9 cellular contexts compared by ENCODE assay signal in the genomic region with DNA sequence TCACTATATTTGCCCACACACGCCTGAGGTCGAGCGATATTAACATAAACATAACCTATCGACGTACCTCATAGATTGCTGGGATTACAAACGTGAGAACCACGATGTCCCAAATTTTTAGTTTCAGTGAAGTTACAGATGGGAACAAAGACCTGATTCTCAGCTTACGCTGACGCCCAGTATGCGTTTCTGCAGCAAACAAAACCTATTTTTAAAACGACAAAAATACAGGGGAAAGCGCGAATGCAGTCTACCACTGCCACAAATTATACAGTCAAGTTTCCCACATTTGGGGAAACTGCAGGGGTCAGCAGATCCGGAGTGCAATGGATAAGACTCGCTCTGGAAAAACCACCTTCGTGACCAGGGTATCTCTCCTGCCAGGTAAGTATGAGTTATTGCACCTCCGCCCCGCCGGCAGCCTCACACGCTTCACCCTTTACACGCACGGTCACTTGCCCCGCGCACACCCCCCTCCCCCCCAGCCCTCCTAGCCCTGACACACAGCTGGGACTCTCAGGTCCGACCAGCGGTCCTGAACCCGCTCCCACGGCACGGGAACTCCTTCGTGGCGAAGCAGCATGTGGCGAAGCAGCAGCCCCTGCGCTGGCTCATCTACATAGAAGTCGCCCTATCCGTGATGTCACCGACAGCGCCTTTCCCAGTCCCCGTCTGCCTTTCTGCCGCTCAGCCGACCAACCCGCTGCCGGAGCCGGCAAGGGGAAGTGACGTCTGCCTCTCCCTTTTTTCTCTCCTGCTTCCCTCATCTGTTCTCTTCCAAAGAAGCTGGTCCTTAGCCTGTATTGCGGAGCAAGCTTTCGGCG. TPM values are rescaled to one million over a fixed set of nuclear protein-coding genes. Genes with fewer than 3 reads are reported as not detected.
A peak's percentile ranks its signal among the peaks of the same experiment; 100 is the strongest.
DNase-seq lines count a peak whose midpoint lies in the region; ATAC-seq and TF ChIP-seq lines count a peak whose summit lies in the region.
"Not testable (repeated sequence)": the region's sequence is repeated elsewhere in the genome, so short reads cannot be mapped to it uniquely, and the experiment has no call there.
"Had no signal": no experiment of that assay in that cellular context is flagged by ENCODE, and none has a peak within 500 bp of the region (broad histone marks: within the 10 kb centered on the region; RNA-seq: fewer than 3 reads in every experiment).

No MANE protein-coding gene starts in this region.

- peaks cover 9 to 19% (median 14%) of the 10 kb centered on the region in 3 donors for H3K4me1 Mint-ChIP-seq in IgD-negative memory B cell

- not testable (repeated sequence) for H3K9me3 Mint-ChIP-seq in IgD-negative memory B cell

- H3K36me3 Mint-ChIP-seq in IgD-negative memory B cell, result not testable (repeated sequence)

- H3K4me3 Mint-ChIP-seq in IgD-negative memory B cell, result peak overlapping the region; percentile 77 to 92 (median 90)

- H3K27me3 Mint-ChIP-seq in IgD-negative memory B cell, result not testable (repeated sequence)

- in situ Hi-C loops in Caki2 (cut with HindIII; ENCODE audit: low pct_unique_long_range_greater_than_20kb, low sequenced_read_pairs), result not testable (repeated sequence)

- peak; percentile 87 for ATAC-seq in GM21447 (IDR thresholded peaks at IDR 0.05; ENCODE audit: unreplicated experiment)

- peak overlapping the region; percentile 91 to 100 (median 98) for H3K27ac Mint-ChIP-seq in IgD-negative memory B cell

- DNase-seq in Caki2 (ENCODE audit: low read depth), result peak; percentile 96
- DNase-seq in OCI-M1 (lab: John Stamatoyannopoulos, UW), result peak; percentile 99
- DNase-seq in activated T-cell treated with anti-CD3 and anti-CD28 coated beads for 48 hours (ENCODE audit: low read depth), result peak; percentile 70
- DNase-seq in epithelial cell of esophagus (ENCODE audit: low read depth), result peak; percentile 94
- peak; percentile 80 for DNase-seq in middle frontal gyrus (ENCODE audit: extremely low spot score, low spot score)
- peak; percentile 48 to 51 for DNase-seq in stimulated activated CD8-positive, alpha-beta memory T cell treated with anti-CD3 and anti-CD28 coated beads, Interleukin-15, amount 100 ng/mL, for 4 hours (ENCODE audit: low read depth in 2 of 2)

- H3K4me3 ChIP-seq in epithelial cell of esophagus (ENCODE audit: low read length), result peak overlapping the region; percentile 44

- not testable (repeated sequence) for TF ChIP-seq CTCF in epithelial cell of esophagus (IDR thresholded peaks at IDR 0.05; ENCODE audit: insufficient read depth, low read depth, low read length, missing control alignments)

RNA-seq across cellular contexts. Expression of a gene that starts 30.5 kb away (rescaled TPM):
- total RNA-seq in Caki2 (2014; rRNA removed; shearing (Covaris generic); ENCODE audit: low replicate concordance), result not detected in 2 replicates
- polyA plus RNA-seq in IgD-negative memory B cell, result not detected
- total RNA-seq: T-helper 1 cell treated with Interleukin-12 subunit alpha and Interleukin-12 subunit beta and Interleukin-4 antibody, amounts not matched to agents 30 ng/mL and 1 ng/mL, for 36 hours had no signal

RNA-seq across cellular contexts. Expression of a gene that starts 55.7 kb away (rescaled TPM):
- 125 and 142 TPM in 2 replicates for total RNA-seq in Caki2 (2014; rRNA removed; shearing (Covaris generic); ENCODE audit: low replicate concordance)
- 3,579 TPM for polyA plus RNA-seq in IgD-negative memory B cell

Comparison
In these comparisons a context has a peak if more than half of its experiments do, and no peak if none do; other contexts are left out.
1. Peak in every context shown above with its lines: DNase-seq, ATAC-seq and H3K4me3 ChIP-seq.